ENCODE assay signal across 2 cellular contexts in the genomic region with DNA sequence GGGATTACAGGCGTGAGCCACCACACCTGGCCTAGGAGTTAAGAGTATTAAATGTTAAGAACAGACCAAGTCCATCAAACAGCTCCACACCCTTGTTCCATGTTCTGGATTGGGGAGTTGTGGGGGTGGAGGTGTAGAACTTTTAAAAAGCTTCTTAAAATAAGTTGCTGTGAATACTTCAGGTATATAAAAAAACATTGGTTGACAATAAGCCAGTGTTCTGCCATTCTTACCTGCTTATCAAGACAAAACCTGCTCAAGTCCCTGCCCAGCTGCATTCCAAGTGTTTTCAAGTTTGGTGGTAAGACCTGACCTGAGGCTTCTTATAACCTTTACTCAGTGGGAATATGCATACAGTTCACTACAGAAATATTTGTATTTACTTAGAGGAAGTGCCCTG.
TF ChIP-seq lines count a peak whose summit lies in the region.

No MANE protein-coding gene starts in this region.

TF ChIP-seq in SK-N-SH treated with all-trans-retinoic acid at 6 μM for 48 hours, 23 proteins besides CTCF, POLR2A, EP300 and RAD21:
- TF ChIP-seq ZC3H10 (CRISPR knock-in tag; IDR thresholded peaks at IDR 0.05) (no peak), ZNF8 (CRISPR knock-in tag; IDR thresholded peaks at IDR 0.05) (no peak), ESRRG (CRISPR knock-in tag; IDR thresholded peaks at IDR 0.05) (no peak), ARNTL (CRISPR knock-in tag; IDR thresholded peaks at IDR 0.05; ENCODE audit: borderline replicate concordance, low read depth) (no peak), RARB (CRISPR knock-in tag; IDR thresholded peaks at IDR 0.05) (no peak), ZFP30 (CRISPR knock-in tag; IDR thresholded peaks at IDR 0.05) (no peak), BACH2 (CRISPR knock-in tag; IDR thresholded peaks at IDR 0.05; ENCODE audit: borderline replicate concordance) (no peak), PPARA (CRISPR knock-in tag; IDR thresholded peaks at IDR 0.05; ENCODE audit: borderline replicate concordance) (no peak)
- TF ChIP-seq, protein P1, sequence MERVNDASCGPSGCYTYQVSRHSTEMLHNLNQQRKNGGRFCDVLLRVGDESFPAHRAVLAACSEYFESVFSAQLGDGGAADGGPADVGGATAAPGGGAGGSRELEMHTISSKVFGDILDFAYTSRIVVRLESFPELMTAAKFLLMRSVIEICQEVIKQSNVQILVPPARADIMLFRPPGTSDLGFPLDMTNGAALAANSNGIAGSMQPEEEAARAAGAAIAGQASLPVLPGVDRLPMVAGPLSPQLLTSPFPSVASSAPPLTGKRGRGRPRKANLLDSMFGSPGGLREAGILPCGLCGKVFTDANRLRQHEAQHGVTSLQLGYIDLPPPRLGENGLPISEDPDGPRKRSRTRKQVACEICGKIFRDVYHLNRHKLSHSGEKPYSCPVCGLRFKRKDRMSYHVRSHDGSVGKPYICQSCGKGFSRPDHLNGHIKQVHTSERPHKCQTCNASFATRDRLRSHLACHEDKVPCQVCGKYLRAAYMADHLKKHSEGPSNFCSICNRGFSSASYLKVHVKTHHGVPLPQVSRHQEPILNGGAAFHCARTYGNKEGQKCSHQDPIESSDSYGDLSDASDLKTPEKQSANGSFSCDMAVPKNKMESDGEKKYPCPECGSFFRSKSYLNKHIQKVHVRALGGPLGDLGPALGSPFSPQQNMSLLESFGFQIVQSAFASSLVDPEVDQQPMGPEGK (CRISPR knock-in tag; IDR thresholded peaks at IDR 0.05; ENCODE audit: borderline replicate concordance) = no peak
- TF ChIP-seq, protein P2, sequence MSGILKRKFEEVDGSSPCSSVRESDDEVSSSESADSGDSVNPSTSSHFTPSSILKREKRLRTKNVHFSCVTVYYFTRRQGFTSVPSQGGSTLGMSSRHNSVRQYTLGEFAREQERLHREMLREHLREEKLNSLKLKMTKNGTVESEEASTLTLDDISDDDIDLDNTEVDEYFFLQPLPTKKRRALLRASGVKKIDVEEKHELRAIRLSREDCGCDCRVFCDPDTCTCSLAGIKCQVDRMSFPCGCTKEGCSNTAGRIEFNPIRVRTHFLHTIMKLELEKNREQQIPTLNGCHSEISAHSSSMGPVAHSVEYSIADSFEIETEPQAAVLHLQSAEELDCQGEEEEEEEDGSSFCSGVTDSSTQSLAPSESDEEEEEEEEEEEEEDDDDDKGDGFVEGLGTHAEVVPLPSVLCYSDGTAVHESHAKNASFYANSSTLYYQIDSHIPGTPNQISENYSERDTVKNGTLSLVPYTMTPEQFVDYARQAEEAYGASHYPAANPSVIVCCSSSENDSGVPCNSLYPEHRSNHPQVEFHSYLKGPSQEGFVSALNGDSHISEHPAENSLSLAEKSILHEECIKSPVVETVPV (CRISPR knock-in tag; IDR thresholded peaks at IDR 0.05) = no peak
- TF ChIP-seq, protein P3, sequence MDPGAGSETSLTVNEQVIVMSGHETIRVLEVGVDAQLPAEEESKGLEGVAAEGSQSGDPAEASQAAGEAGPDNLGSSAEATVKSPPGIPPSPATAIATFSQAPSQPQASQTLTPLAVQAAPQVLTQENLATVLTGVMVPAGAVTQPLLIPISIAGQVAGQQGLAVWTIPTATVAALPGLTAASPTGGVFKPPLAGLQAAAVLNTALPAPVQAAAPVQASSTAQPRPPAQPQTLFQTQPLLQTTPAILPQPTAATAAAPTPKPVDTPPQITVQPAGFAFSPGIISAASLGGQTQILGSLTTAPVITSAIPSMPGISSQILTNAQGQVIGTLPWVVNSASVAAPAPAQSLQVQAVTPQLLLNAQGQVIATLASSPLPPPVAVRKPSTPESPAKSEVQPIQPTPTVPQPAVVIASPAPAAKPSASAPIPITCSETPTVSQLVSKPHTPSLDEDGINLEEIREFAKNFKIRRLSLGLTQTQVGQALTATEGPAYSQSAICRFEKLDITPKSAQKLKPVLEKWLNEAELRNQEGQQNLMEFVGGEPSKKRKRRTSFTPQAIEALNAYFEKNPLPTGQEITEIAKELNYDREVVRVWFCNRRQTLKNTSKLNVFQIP (CRISPR knock-in tag; IDR thresholded peaks at IDR 0.05; ENCODE audit: borderline replicate concordance, low read depth) = no peak

TF ChIP-seq in SK-N-SH, 30 proteins besides CTCF, POLR2A, EP300 and RAD21:
- TF ChIP-seq TCF12 (IDR thresholded peaks at IDR 0.05) (no peak), RFX5 (IDR thresholded peaks at IDR 0.05; ENCODE audit: low read length) (no peak), RXRA (IDR thresholded peaks at IDR 0.05; ENCODE audit: borderline replicate concordance, low read depth) (no peak), FOXJ3 (CRISPR knock-in tag; IDR thresholded peaks at IDR 0.05) (no peak), MXI1 (IDR thresholded peaks at IDR 0.05; ENCODE audit: low read depth, low read length) (no peak), TAF1 (IDR thresholded peaks at IDR 0.05; ENCODE audit: borderline replicate concordance, low read depth, low read length) (no peak), MEF2A (IDR thresholded peaks at IDR 0.05; ENCODE audit: borderline replicate concordance, low read depth) (no peak), ELF1 (IDR thresholded peaks at IDR 0.05) (no peak), TEAD4 (IDR thresholded peaks at IDR 0.05; ENCODE audit: borderline replicate concordance, insufficient read depth) (no peak)
- TF ChIP-seq, protein P4, sequence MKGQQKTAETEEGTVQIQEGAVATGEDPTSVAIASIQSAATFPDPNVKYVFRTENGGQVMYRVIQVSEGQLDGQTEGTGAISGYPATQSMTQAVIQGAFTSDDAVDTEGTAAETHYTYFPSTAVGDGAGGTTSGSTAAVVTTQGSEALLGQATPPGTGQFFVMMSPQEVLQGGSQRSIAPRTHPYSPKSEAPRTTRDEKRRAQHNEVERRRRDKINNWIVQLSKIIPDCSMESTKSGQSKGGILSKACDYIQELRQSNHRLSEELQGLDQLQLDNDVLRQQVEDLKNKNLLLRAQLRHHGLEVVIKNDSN (IDR thresholded peaks at IDR 0.05; ENCODE audit: borderline replicate concordance, low read depth) = no peak
TF ChIP-seq in SK-N-SH: peak in this region for 0.
